Comparison of ENCODE assay signal across 8 cellular contexts in the genomic region with DNA sequence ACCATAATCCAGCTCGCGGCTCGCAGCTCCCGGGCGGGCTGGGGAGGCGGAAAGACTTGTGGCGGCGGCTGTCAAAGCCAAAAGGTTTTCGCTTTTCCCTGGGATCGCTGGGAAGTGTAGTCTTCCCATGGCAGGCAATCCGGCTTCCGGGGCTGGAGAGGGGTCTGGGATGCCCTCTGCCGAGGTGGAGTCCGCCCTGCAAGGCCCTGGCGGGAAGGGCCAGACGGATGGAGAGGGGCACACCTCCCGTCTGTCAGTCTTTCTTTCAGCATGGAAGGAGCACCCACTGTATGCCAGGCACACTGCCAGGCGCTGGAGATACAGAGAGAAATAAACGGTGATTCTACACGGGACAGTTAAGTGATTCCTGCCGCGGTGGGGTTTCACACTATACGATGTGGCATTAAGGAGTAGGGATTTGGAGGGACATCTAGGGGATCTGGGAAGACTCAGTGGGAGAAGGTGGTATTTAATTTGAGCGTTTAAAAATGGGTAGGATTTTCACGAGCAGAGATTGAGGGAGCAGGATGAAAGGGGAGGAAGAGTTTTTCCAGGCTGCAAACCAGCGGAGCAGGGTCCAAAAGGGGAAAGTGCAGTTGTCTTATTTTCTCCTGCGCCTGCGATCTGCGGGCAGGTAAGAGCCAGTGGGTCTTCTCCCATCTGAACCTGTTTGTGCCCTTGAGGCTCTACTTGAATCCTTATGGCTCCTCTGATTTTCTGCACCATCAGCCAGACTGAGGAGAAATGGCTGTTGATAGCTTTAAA. TPM values are rescaled to one million over a fixed set of nuclear protein-coding genes. Genes with fewer than 3 reads are reported as not detected.
DNase-seq lines count a peak whose midpoint lies in the region; ATAC-seq and TF ChIP-seq lines count a peak whose summit lies in the region.

A gene (minus strand): TSS at position 60 of the 765 bp plus-strand sequence. CDS start 461 bp downstream, outside the sequence.

- H3K36me3 ChIP-seq in endodermal cell (ENCODE audit: control insufficient read depth, insufficient read depth, low read length): no peaks in the 10 kb centered on the region

- no peaks in the 10 kb centered on the region for H3K36me3 Mint-ChIP-seq in activated CD8-positive, alpha-beta memory T cell treated with anti-CD3 and anti-CD28 coated beads, Interleukin-2, amount 10 ng/mL, durations not matched to agents 7 days and 5 days
- H3K36me3 Mint-ChIP-seq in endodermal cell (ENCODE audit: low read depth): peaks cover under 1% of the 10 kb centered on the region

- peak; percentile 68 for TF ChIP-seq CTCF in endodermal cell (conservative IDR thresholded peaks at IDR 0.05)
- no peak for TF ChIP-seq CTCF in lower leg skin (IDR thresholded peaks at IDR 0.05)

- no peak within 1 kb of the TSS for H3K27ac ChIP-seq in endodermal cell (ENCODE audit: low read depth, low read length)

- no peaks in the 10 kb centered on the region for H3K9me3 ChIP-seq in endodermal cell (ENCODE audit: control insufficient read depth, low read length)

- no peaks in the 10 kb centered on the region for H3K9me3 Mint-ChIP-seq in activated CD8-positive, alpha-beta memory T cell treated with anti-CD3 and anti-CD28 coated beads, Interleukin-2, amount 10 ng/mL, durations not matched to agents 7 days and 5 days (ENCODE audit: low read depth)
- H3K9me3 Mint-ChIP-seq in endodermal cell: no peaks in the 10 kb centered on the region
- no peaks in the 10 kb centered on the region for H3K9me3 Mint-ChIP-seq in stimulated activated naive CD8-positive, alpha-beta T cell treated with anti-CD3 and anti-CD28 coated beads, Interleukin-15, amount 100 ng/mL, for 72 hours

- CTCF ChIA-PET in activated CD8-positive, alpha-beta memory T cell treated with anti-CD3 and anti-CD28 coated beads, Interleukin-2, amount 10 ng/mL, durations not matched to agents 7 days and 5 days (lab: Charles Lee): interaction anchor here (1.1 to 1.6 kb wide), 3 partner anchors 15 to 90 kb away, joined by 3 read pairs; no protein-coding TSS in a partner anchor

- peak within 1 kb of the TSS; percentile 44 for H3K9ac ChIP-seq in endodermal cell (ENCODE audit: extremely low read depth, low read length, poor library complexity, severe bottlenecking)

- peak within 1 kb of the TSS; percentile 38 for H3K4me3 Mint-ChIP-seq in activated CD8-positive, alpha-beta memory T cell treated with anti-CD3 and anti-CD28 coated beads, Interleukin-2, amount 10 ng/mL, durations not matched to agents 7 days and 5 days
- peak within 1 kb of the TSS; percentile 61 for H3K4me3 Mint-ChIP-seq in endodermal cell
- H3K4me3 Mint-ChIP-seq in stimulated activated naive CD8-positive, alpha-beta T cell treated with anti-CD3 and anti-CD28 coated beads, Interleukin-15, amount 100 ng/mL, for 72 hours: peak within 1 kb of the TSS; percentile 66 to 86

- intact Hi-C loops in lower leg skin (cut with DNase I; ENCODE audit: low total_unique reads): no loop called here

- H3K27ac Mint-ChIP-seq in activated CD8-positive, alpha-beta memory T cell treated with anti-CD3 and anti-CD28 coated beads, Interleukin-2, amount 10 ng/mL, durations not matched to agents 7 days and 5 days: no peak within 1 kb of the TSS
- H3K27ac Mint-ChIP-seq in endodermal cell: no peak within 1 kb of the TSS
- H3K27ac Mint-ChIP-seq in stimulated activated naive CD8-positive, alpha-beta T cell treated with anti-CD3 and anti-CD28 coated beads, Interleukin-15, amount 100 ng/mL, for 72 hours: no peak within 1 kb of the TSS

- peaks cover 8% of the 10 kb centered on the region for H3K4me1 Mint-ChIP-seq in activated CD8-positive, alpha-beta memory T cell treated with anti-CD3 and anti-CD28 coated beads, Interleukin-2, amount 10 ng/mL, durations not matched to agents 7 days and 5 days
- H3K4me1 Mint-ChIP-seq in endodermal cell: peaks cover 20% of the 10 kb centered on the region
- peaks cover 25% of the 10 kb centered on the region for H3K4me1 Mint-ChIP-seq in stimulated activated naive CD8-positive, alpha-beta T cell treated with anti-CD3 and anti-CD28 coated beads, Interleukin-15, amount 100 ng/mL, for 72 hours

- peak within 1 kb of the TSS; percentile 89 for H3K4me3 ChIP-seq in endodermal cell (ENCODE audit: low read length)
- peak within 1 kb of the TSS; percentile 76 for H3K4me3 ChIP-seq in lower leg skin (ENCODE audit: low read depth, poor library complexity, severe bottlenecking)

- WGBS in endodermal cell (ENCODE audit: insufficient coverage in 1 of 2, insufficient read length in 1 of 2), 2 experiments: 16 to 23% methylated on average over 16 to 29 of the region's 29 CpGs
- WGBS in lower leg skin, 2 donors: 3 to 13% methylated on average over 14 to 27 of the region's 29 CpGs

- TF ChIP-seq POLR2A in lower leg skin (IDR thresholded peaks at IDR 0.05): no peak

- DNase-seq in activated CD8-positive, alpha-beta memory T cell treated with anti-CD3 and anti-CD28 coated beads, Interleukin-2, amount 10 ng/mL, durations not matched to agents 7 days and 5 days: no peak
- no peak for DNase-seq in activated CD8-positive, alpha-beta memory T cell treated with anti-CD3 and anti-CD28 coated beads, Interleukin-2, amount 50 U/mL, for 48 hours
- DNase-seq in NCI-H1694 treated with DMSO at 0.1 percent for 48 hours (lab: John Stamatoyannopoulos, UW) (peak; percentile 41), UCSD-AML1 (lab: John Stamatoyannopoulos, UW; ENCODE audit: unreplicated experiment) (peak; percentile 82), endodermal cell (peak; percentile 97), lower leg skin (ENCODE audit: low spot score in 2 of 2) (peak; percentile 66 to 94), KG1 (lab: John Stamatoyannopoulos, UW) (no peak)
- DNase-seq in stimulated activated naive CD8-positive, alpha-beta T cell treated with anti-CD3 and anti-CD28 coated beads, Interleukin-15, amount 100 ng/mL, for 72 hours: peak; percentile 24 to 29

- H3K27me3 ChIP-seq in endodermal cell (ENCODE audit: control insufficient read depth, insufficient read depth, low read length, poor library complexity, severe bottlenecking): no peaks in the 10 kb centered on the region

- ATAC-seq in activated CD8-positive, alpha-beta memory T cell treated with anti-CD3 and anti-CD28 coated beads, Interleukin-2, amount 10 ng/mL, durations not matched to agents 7 days and 5 days: peak; percentile 34
- ATAC-seq in stimulated activated naive CD8-positive, alpha-beta T cell treated with anti-CD3 and anti-CD28 coated beads, Interleukin-15, amount 100 ng/mL, for 72 hours: peak; percentile 52

- H3K27me3 Mint-ChIP-seq in activated CD8-positive, alpha-beta memory T cell treated with anti-CD3 and anti-CD28 coated beads, Interleukin-2, amount 10 ng/mL, durations not matched to agents 7 days and 5 days: peaks cover 50% of the 10 kb centered on the region
- H3K27me3 Mint-ChIP-seq in endodermal cell (ENCODE audit: insufficient read depth): no peaks in the 10 kb centered on the region
- peaks cover 56% of the 10 kb centered on the region for H3K27me3 Mint-ChIP-seq in stimulated activated naive CD8-positive, alpha-beta T cell treated with anti-CD3 and anti-CD28 coated beads, Interleukin-15, amount 100 ng/mL, for 72 hours

- no peaks in the 10 kb centered on the region for H3K4me1 ChIP-seq in endodermal cell (ENCODE audit: control insufficient read depth, insufficient read depth, low read length)

RNA-seq across cellular contexts. Expression of the gene that starts here (rescaled TPM):
- 1 to 10 TPM in 1 of 2 experiments, under 1 TPM in 1; 0.79 to 1.7 TPM for total RNA-seq in activated CD8-positive, alpha-beta memory T cell treated with anti-CD3 and anti-CD28 coated beads, Interleukin-2, amount 10 ng/mL, durations not matched to agents 7 days and 5 days
- total RNA-seq in endodermal cell (10 to 100 TPM; 20.8 to 21.7 TPM), lower leg skin (10 to 100 TPM in 3 of 4 donors, 1 to 10 TPM in 1; 9.1 to 31.6 (median 19.1) TPM)
- polyA plus RNA-seq in endodermal cell (2013, experiment 1 of 2): 25.3 TPM
- polyA plus RNA-seq in endodermal cell (2013, experiment 2 of 2): 22.1 TPM

Comparison
In these comparisons a context has a peak if more than half of its experiments do, and no peak if none do; other contexts are left out.
1. DNase-seq: peak in NCI-H1694 treated with DMSO at 0.1 percent for 48 hours (single experiment), UCSD-AML1 (single experiment), endodermal cell (single experiment), lower leg skin (2 of 2) and stimulated activated naive CD8-positive, alpha-beta T cell treated with anti-CD3 and anti-CD28 coated beads, Interleukin-15, amount 100 ng/mL, for 72 hours (2 of 2); none in activated CD8-positive, alpha-beta memory T cell treated with anti-CD3 and anti-CD28 coated beads, Interleukin-2, amount 10 ng/mL, durations not matched to agents 7 days and 5 days (single experiment), activated CD8-positive, alpha-beta memory T cell treated with anti-CD3 and anti-CD28 coated beads, Interleukin-2, amount 50 U/mL, for 48 hours (single experiment) and KG1 (single experiment).
2. Peak in every context shown above with its lines, with median percentiles within 50 percentile points of each other: H3K4me3 Mint-ChIP-seq.